Comparison of ENCODE assay signal across 21 cellular contexts in genomic region chr1:150012611-150013010, GRCh38. TPM values are rescaled to one million over a fixed set of nuclear protein-coding genes. Genes with fewer than 3 reads are reported as not detected.
A peak's percentile ranks its signal among the peaks of the same experiment; 100 is the strongest.
DNase-seq lines count a peak whose midpoint lies in the region; ATAC-seq and TF ChIP-seq lines count a peak whose summit lies in the region.
"Had no signal": no experiment of that assay in that cellular context is flagged by ENCODE, and none has a peak within 500 bp of the region (broad histone marks: within the 10 kb centered on the region; RNA-seq: fewer than 3 reads in every experiment).

No MANE protein-coding gene starts in this region.

- no peaks in the 10 kb centered on the region for H3K36me3 ChIP-seq in GM23248 (ENCODE audit: low read depth)
- H3K36me3 ChIP-seq: left lung, prostate gland had no signal

- no peaks in the 10 kb centered on the region for H3K36me3 Mint-ChIP-seq in mesothelial cell of epicardium
- H3K36me3 Mint-ChIP-seq: stimulated activated memory B cell treated with anti-CD40 and anti-IgM and Interleukin-4, amounts not matched to agents 10 μg/mL and 1 μg/mL and 100 μg/mL, for 72 hours had no signal

- H3K9me3 Mint-ChIP-seq in mesothelial cell of epicardium: no peaks in the 10 kb centered on the region
- H3K9me3 Mint-ChIP-seq: activated CD8-positive, alpha-beta T cell treated with anti-CD3 and anti-CD28 coated beads for 36 hours; CD8-positive, alpha-beta T cell; effector memory CD8-positive, alpha-beta T cell; stimulated activated memory B cell treated with anti-CD40 and anti-IgM and Interleukin-4, amounts not matched to agents 10 μg/mL and 1 μg/mL and 100 μg/mL, for 72 hours; T-helper 1 cell treated with Interleukin-12 subunit alpha and Interleukin-12 subunit beta and Interleukin-4 antibody, amounts not matched to agents 30 μg/mL and 1 μg/mL, for 36 hours had no signal

- WGBS in GM23248 (ENCODE audit: low coverage in 1 of 2, low lambda C conversion rate in 2 of 2, missing lambda C conversion rate in 2 of 2), 2 experiments: 0% methylated on average over 1 of the region's 1 CpG

- H3K27ac Mint-ChIP-seq in mesothelial cell of epicardium: peak overlapping the region; percentile 84
- H3K27ac Mint-ChIP-seq: activated CD8-positive, alpha-beta T cell treated with anti-CD3 and anti-CD28 coated beads for 36 hours; CD8-positive, alpha-beta T cell; effector memory CD8-positive, alpha-beta T cell; stimulated activated memory B cell treated with anti-CD40 and anti-IgM and Interleukin-4, amounts not matched to agents 10 μg/mL and 1 μg/mL and 100 μg/mL, for 72 hours; T-helper 1 cell treated with Interleukin-12 subunit alpha and Interleukin-12 subunit beta and Interleukin-4 antibody, amounts not matched to agents 30 μg/mL and 1 μg/mL, for 36 hours had no signal

- peak overlapping the region in 17 of 59 donors; percentile 0 to 33 (median 17) for H3K4me3 ChIP-seq in dorsolateral prefrontal cortex
- no peak overlapping the region for H3K4me3 ChIP-seq in skeletal muscle cell (ENCODE audit: low read depth, low read length)
- H3K4me3 ChIP-seq in GM23248: no peak overlapping the region
- H3K4me3 ChIP-seq: left lung, prostate gland had no signal

- peaks cover 5% of the 10 kb centered on the region; the same call in 1 of the 2 replicates for H4K20me1 ChIP-seq in GM23248 (ENCODE audit: insufficient read depth)

- H3K27me3 ChIP-seq in dorsolateral prefrontal cortex (no peaks in the 10 kb centered on the region), GM23248 (replicated peaks; ENCODE audit: insufficient read depth) (no peaks in the 10 kb centered on the region)

- H3K4me2 ChIP-seq in GM23248 (ENCODE audit: unreplicated experiment): no peak overlapping the region

- H3K4me1 ChIP-seq in GM23248 (ENCODE audit: insufficient read depth): peaks cover 17% of the 10 kb centered on the region

- TF ChIP-seq CTCF in dorsolateral prefrontal cortex (IDR thresholded peaks at IDR 0.05 in 54 of 56, conservative IDR thresholded peaks at IDR 0.05 in 2 of 56; ENCODE audit: low read depth in 1 of 56, partially characterized antibody in 56 of 56) (peak in 3 of 56 donors; percentile 7 to 14 (median 7)), mesothelial cell of epicardium (IDR thresholded peaks at IDR 0.05; ENCODE audit: unreplicated experiment) (no peak)

- no peaks in the 10 kb centered on the region for H3K9me2 ChIP-seq in GM23248 (ENCODE audit: insufficient read depth)

- H3F3A ChIP-seq in GM23248 (ENCODE audit: insufficient read depth): peaks cover 33% of the 10 kb centered on the region

- no peak overlapping the region for H2AFZ ChIP-seq in GM23248

- no peak overlapping the region for H3K9ac ChIP-seq in GM23248

- intact Hi-C loops in dorsolateral prefrontal cortex (cut with DNase I): loop anchor here in 1 of 2 donors (5.0 kb wide), 1 partner anchor 35 kb away; no protein-coding TSS in a partner anchor

- H3K9me3 ChIP-seq in GM23248 (ENCODE audit: low read depth): no peaks in the 10 kb centered on the region
- H3K9me3 ChIP-seq: left lung, prostate gland had no signal

- H3K79me2 ChIP-seq in GM23248 (ENCODE audit: insufficient read depth): peaks cover 26% of the 10 kb centered on the region

- no peak overlapping the region for H3K4me3 Mint-ChIP-seq in mesothelial cell of epicardium
- H3K4me3 Mint-ChIP-seq: activated CD8-positive, alpha-beta T cell treated with anti-CD3 and anti-CD28 coated beads for 36 hours; CD8-positive, alpha-beta T cell; effector memory CD8-positive, alpha-beta T cell; stimulated activated memory B cell treated with anti-CD40 and anti-IgM and Interleukin-4, amounts not matched to agents 10 μg/mL and 1 μg/mL and 100 μg/mL, for 72 hours; T-helper 1 cell treated with Interleukin-12 subunit alpha and Interleukin-12 subunit beta and Interleukin-4 antibody, amounts not matched to agents 30 μg/mL and 1 μg/mL, for 36 hours had no signal

- H3K27me3 Mint-ChIP-seq in mesothelial cell of epicardium (ENCODE audit: low read depth): no peaks in the 10 kb centered on the region
- H3K27me3 Mint-ChIP-seq: activated CD8-positive, alpha-beta T cell treated with anti-CD3 and anti-CD28 coated beads for 36 hours; effector memory CD8-positive, alpha-beta T cell; stimulated activated memory B cell treated with anti-CD40 and anti-IgM and Interleukin-4, amounts not matched to agents 10 μg/mL and 1 μg/mL and 100 μg/mL, for 72 hours had no signal

- DNase-seq in LHCN-M2 (ENCODE audit: low read depth): peak; percentile 86
- DNase-seq in dorsolateral prefrontal cortex: peak; percentile 13 to 96 (median 90)
- no peak for DNase-seq in mesothelial cell of epicardium (ENCODE audit: low spot score in 2 of 2, unreplicated experiment in 2 of 2)
- peak; percentile 41 for DNase-seq in skeletal muscle cell (ENCODE audit: low read depth)
- DNase-seq in GM23248: no peak
- DNase-seq in OCI-M1 (lab: John Stamatoyannopoulos, UW): no peak
- DNase-seq: activated CD8-positive, alpha-beta T cell treated with anti-CD3 and anti-CD28 coated beads for 36 hours; activated T-cell treated with anti-CD3 and anti-CD28 coated beads, Interleukin-2, amount 50 U/mL, for 48 hours; CD8-positive, alpha-beta T cell; DND-41; effector memory CD8-positive, alpha-beta T cell; left lung; NCI-H1694 treated with DMSO at 0.1 percent for 48 hours; NCI-H446 treated with DMSO at 0.1 percent for 48 hours; Right ventricle myocardium superior had no signal

- in situ Hi-C loops in GM23248 (cut with MboI): no loop called here

- H3K27ac ChIP-seq in dorsolateral prefrontal cortex (peak overlapping the region; percentile 68 to 100 (median 97)), GM23248 (no peak overlapping the region)
- H3K27ac ChIP-seq: left lung had no signal

- peaks cover 44% of the 10 kb centered on the region for H3K4me1 Mint-ChIP-seq in mesothelial cell of epicardium

- ATAC-seq in HG03039 (IDR thresholded peaks at IDR 0.05; ENCODE audit: unreplicated experiment) (no peak), GM19324 (IDR thresholded peaks at IDR 0.05; ENCODE audit: low FRiP score, unreplicated experiment) (no peak)
- ATAC-seq: activated CD8-positive, alpha-beta T cell treated with anti-CD3 and anti-CD28 coated beads for 36 hours; CD8-positive, alpha-beta T cell; effector memory CD8-positive, alpha-beta T cell; HCT116; left lung; stimulated activated memory B cell treated with anti-CD40 and anti-IgM and Interleukin-4, amounts not matched to agents 10 μg/mL and 1 μg/mL and 100 μg/mL, for 72 hours had no signal

RNA-seq across cellular contexts. Expression of gene OTUD7B, which starts 2.1 kb away (rescaled TPM):
- total RNA-seq in LHCN-M2 (2014; rRNA removed) (12.0 and 12.1 TPM in 2 replicates), dorsolateral prefrontal cortex (100 to 1,000 TPM in 4 of 120 experiments, 10 to 100 TPM in 116; 28.4 to 126 (median 52.8) TPM), mesothelial cell of epicardium (48.5 to 50.7 TPM (median 48.9 TPM) in 3 replicates)
- polyA plus RNA-seq in LHCN-M2 (2012): 6.6 TPM
- total RNA-seq in GM23248 (2014; rRNA removed; shearing (Covaris generic)): 20.1 and 20.2 TPM in 2 replicates
- 3.1 and 3.5 TPM in 2 replicates for polyA plus RNA-seq in GM23248 (2016; fragmentation: Nextera tagmentation; extraction: Ambion mirVana)

RNA-seq across cellular contexts. Expression of gene VPS45, which starts 55.0 kb away (rescaled TPM):
- total RNA-seq in LHCN-M2 (2014; rRNA removed) (39.8 and 41.4 TPM in 2 replicates), dorsolateral prefrontal cortex (10 to 100 TPM; 50.9 to 95.6 (median 71.3) TPM), mesothelial cell of epicardium (51.3 to 56.5 TPM (median 53.0 TPM) in 3 replicates)
- polyA plus RNA-seq in LHCN-M2 (2012): 26.1 TPM
- total RNA-seq in GM23248 (2014; rRNA removed; shearing (Covaris generic)): 42.0 and 49.2 TPM in 2 replicates
- 38.9 and 41.7 TPM in 2 replicates for polyA plus RNA-seq in GM23248 (2016; fragmentation: Nextera tagmentation; extraction: Ambion mirVana)

Comparison
In these comparisons a context has a peak if more than half of its experiments do, and no peak if none do; other contexts are left out.
1. DNase-seq: peak in LHCN-M2 (single experiment), dorsolateral prefrontal cortex (10 of 10) and skeletal muscle cell (single experiment); none in mesothelial cell of epicardium (0 of 2), GM23248 (single experiment) and OCI-M1 (single experiment).